ENCODE assay signal across 12 cellular contexts in the genomic region with DNA sequence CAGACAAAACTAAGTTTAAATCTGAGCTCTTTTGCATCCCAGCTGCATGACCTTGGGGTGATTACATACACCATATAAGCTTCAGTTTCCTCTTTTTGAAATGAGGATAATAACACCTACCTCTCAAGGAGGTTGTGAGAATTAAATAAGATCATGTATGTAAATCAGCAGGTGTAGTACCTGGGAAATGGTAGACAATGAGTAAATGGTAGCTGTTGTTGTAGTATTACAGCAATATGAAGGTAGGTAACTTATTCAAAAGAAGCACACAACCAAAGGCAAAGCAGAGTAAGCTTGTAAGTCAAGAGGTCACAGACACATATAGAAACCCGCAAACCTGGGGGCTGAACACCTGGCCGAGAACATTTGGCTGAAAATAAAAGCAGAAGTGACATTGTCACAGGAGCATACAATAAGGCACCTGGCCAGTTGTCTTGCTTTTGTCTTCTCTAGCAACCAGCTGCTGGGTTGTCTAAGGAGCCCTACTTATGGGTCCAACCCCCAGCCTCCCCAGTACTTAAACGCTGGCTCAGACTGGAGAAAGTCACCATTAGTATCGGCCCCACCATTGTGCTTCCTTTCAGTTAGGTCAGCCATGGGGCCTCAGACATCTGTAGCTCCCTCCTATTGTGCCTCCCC.
A peak's percentile ranks its signal among the peaks of the same experiment; 100 is the strongest.
DNase-seq lines count a peak whose midpoint lies in the region; ATAC-seq and TF ChIP-seq lines count a peak whose summit lies in the region.
"Had no signal": no experiment of that assay in that cellular context is flagged by ENCODE, and none has a peak within 500 bp of the region (broad histone marks: within the 10 kb centered on the region; RNA-seq: fewer than 3 reads in every experiment).

No MANE protein-coding gene starts in this region.

- H3K27ac Mint-ChIP-seq in CD14-positive monocyte = no peak overlapping the region
- H3K27ac Mint-ChIP-seq: nephron had no signal

- no peak for TF ChIP-seq POLR2A in erythroblast (IDR thresholded peaks at IDR 0.05; ENCODE audit: low read length)

- intact Hi-C loops in CD14-positive monocyte (cut with micrococcal nuclease) = no loop called here

- no peak overlapping the region for H3K4me3 Mint-ChIP-seq in CD14-positive monocyte
- H3K4me3 Mint-ChIP-seq: nephron had no signal

- ATAC-seq in GM18861 (IDR thresholded peaks at IDR 0.05; ENCODE audit: unreplicated experiment) (peak; percentile 84), GM21619 (IDR thresholded peaks at IDR 0.05; ENCODE audit: unreplicated experiment) (peak; percentile 91), HG03378 (IDR thresholded peaks at IDR 0.05; ENCODE audit: unreplicated experiment) (peak; percentile 96), esophagus mucosa (peak; percentile 67)

- peaks cover 5% of the 10 kb centered on the region for H3K4me1 Mint-ChIP-seq in CD14-positive monocyte
- H3K4me1 Mint-ChIP-seq: nephron had no signal

- peaks cover 0 to 10% (median 0%) of the 10 kb centered on the region in 3 donors for H3K27me3 Mint-ChIP-seq in CD14-positive monocyte (ENCODE audit: low read depth in 3 of 3)

- H3K9me3 Mint-ChIP-seq in CD14-positive monocyte = peaks cover 5 to 21% (median 14%) of the 10 kb centered on the region in 7 donors

- DNase-seq in CD14-positive monocyte (ENCODE audit: low spot score) = no peak
- DNase-seq in erythroblast (lab: John Stamatoyannopoulos, UW) = no peak
- DNase-seq in NCI-H2196 treated with DMSO at 0.1 percent for 48 hours (lab: John Stamatoyannopoulos, UW; ENCODE audit: unreplicated experiment) = no peak
- no peak for DNase-seq in SW480 (ENCODE audit: low spot score)
- DNase-seq: cerebellar nuclear complex; DND-41; stimulated activated CD4-positive, alpha-beta T cell treated with anti-CD3 and anti-CD28 coated beads, Interleukin-4, amount 100 ng/mL, for 1 hour had no signal

- no peaks in the 10 kb centered on the region for H3K36me3 Mint-ChIP-seq in CD14-positive monocyte

- TF ChIP-seq CTCF in CD14-positive monocyte (IDR thresholded peaks at IDR 0.05) = no peak
